8 cellular contexts compared by ENCODE assay signal in genomic region chr3:4503050-4503449, GRCh38. TPM values are rescaled to one million over a fixed set of nuclear protein-coding genes. Genes with fewer than 3 reads are reported as not detected.
A peak's percentile ranks its signal among the peaks of the same experiment; 100 is the strongest.
DNase-seq lines count a peak whose midpoint lies in the region; ATAC-seq, FAIRE-seq and TF ChIP-seq lines count a peak whose summit lies in the region.

No MANE protein-coding gene starts in this region.

- TF ChIP-seq RAD21 in SK-N-SH (IDR thresholded peaks at IDR 0.05; ENCODE audit: low read length) = no peak

- no peaks in the 10 kb centered on the region for H3K79me2 ChIP-seq in SK-N-SH (ENCODE audit: insufficient read depth)

- CTCF ChIA-PET in CD4-positive, alpha-beta T cell (lab: Charles Lee) = interaction anchor here (0.8 to 0.9 kb wide), 2 partner anchors 9 to 16 kb away, joined by 3 read pairs; partner anchors contain the start of gene ITPR1
- CTCF ChIA-PET in SK-N-SH (lab: Yijun Ruan, JAX) = interaction anchor here (0.8 to 1.2 kb wide), 2 partner anchors 9 to 152 kb away, joined by 3 to 4 read pairs; no protein-coding TSS in a partner anchor

- peaks cover 14% of the 10 kb centered on the region for H3K36me3 Mint-ChIP-seq in CD4-positive, alpha-beta T cell (ENCODE audit: low read depth)
- H3K36me3 Mint-ChIP-seq in activated naive CD8-positive, alpha-beta T cell treated with anti-CD3 and anti-CD28 coated beads for 36 hours = peaks cover 15% of the 10 kb centered on the region

- H3K36me3 ChIP-seq in SK-N-SH (replicated peaks in 1 of 2; ENCODE audit: control insufficient read depth in 1 of 2, insufficient read depth in 2 of 2, low read length in 1 of 2) = peaks cover 0 to 4% of the 10 kb centered on the region in 2 experiments
- no peaks in the 10 kb centered on the region for H3K36me3 ChIP-seq in pancreas

- H3K27me3 ChIP-seq in CD4-positive, alpha-beta T cell (ENCODE audit: control insufficient read depth, insufficient read depth, low read length) = no peaks in the 10 kb centered on the region
- H3K27me3 ChIP-seq in SK-N-SH (ENCODE audit: insufficient read depth) (no peaks in the 10 kb centered on the region), pancreas (no peaks in the 10 kb centered on the region)

- POLR2A ChIA-PET in CD4-positive, alpha-beta T cell (lab: Charles Lee) = interaction anchor here (7.0 kb wide), 1 partner anchor 9 kb away, joined by 87 read pairs; the partner anchor contains the start of gene ITPR1
- POLR2A ChIA-PET in SK-N-SH (lab: Yijun Ruan, JAX) = interaction anchor here (6.8 kb wide), 1 partner anchor 10 kb away, joined by 49 read pairs; the partner anchor contains the start of gene ITPR1

- FAIRE-seq in pancreas (lab: Jason Lieb, UNC) = no peak

- no peaks in the 10 kb centered on the region for H3K9me3 ChIP-seq in CD4-positive, alpha-beta T cell (ENCODE audit: control insufficient read depth, low read length)
- H3K9me3 ChIP-seq in SK-N-SH (no peaks in the 10 kb centered on the region), pancreas (no peaks in the 10 kb centered on the region)

- no peak for TF ChIP-seq CTCF in CD4-positive, alpha-beta T cell (IDR thresholded peaks at IDR 0.05)
- no peak for TF ChIP-seq CTCF in SK-N-SH (IDR thresholded peaks at IDR 0.05)
- no peak for TF ChIP-seq CTCF in pancreas (IDR thresholded peaks at IDR 0.05)

- no peak for TF ChIP-seq EP300 in SK-N-SH (IDR thresholded peaks at IDR 0.05; ENCODE audit: borderline replicate concordance in 1 of 2, low read depth in 1 of 2, low read length in 1 of 2)

- no peak for DNase-seq in CD4-positive, alpha-beta T cell
- no peak for DNase-seq in activated naive CD8-positive, alpha-beta T cell treated with anti-CD3 and anti-CD28 coated beads for 36 hours
- no peak for DNase-seq in NCI-H1105 treated with DMSO at 0.1 percent for 48 hours (lab: John Stamatoyannopoulos, UW)
- no peak for DNase-seq in SK-N-SH
- DNase-seq in pancreas = no peak
- DNase-seq in middle frontal gyrus (ENCODE audit: extremely low spot score, low spot score) = no peak

- H3K4me3 Mint-ChIP-seq in CD4-positive, alpha-beta T cell = no peak overlapping the region
- H3K4me3 Mint-ChIP-seq in activated naive CD8-positive, alpha-beta T cell treated with anti-CD3 and anti-CD28 coated beads for 36 hours = no peak overlapping the region

- intact Hi-C loops in CD4-positive, alpha-beta T cell (cut with DNase I, micrococcal nuclease) = no loop called here
- intact Hi-C loops in pancreas (cut with DNase I) = no loop called here

- no peak overlapping the region for H3K4me2 ChIP-seq in SK-N-SH

- no peak overlapping the region for H2AFZ ChIP-seq in SK-N-SH (ENCODE audit: low read depth)

- 86% methylated on average over 5 of the region's 5 CpGs for WGBS in SK-N-SH (ENCODE audit: low lambda C conversion rate)
- 65 to 77% methylated on average over 5 of the region's 5 CpGs for WGBS in pancreas, 2 donors

- H3F3A ChIP-seq in SK-N-SH (replicated peaks; ENCODE audit: insufficient read depth) = no peaks in the 10 kb centered on the region

- no peak overlapping the region for H3K27ac ChIP-seq in CD4-positive, alpha-beta T cell (ENCODE audit: low read depth, low read length)
- H3K27ac ChIP-seq in SK-N-SH (ENCODE audit: low read depth in 2 of 2, low read length in 1 of 2) (peak overlapping the region in 1 of 2 experiments; percentile 89; a peak in 2 of 4 replicates), pancreas (no peak overlapping the region)

- H3K27me3 Mint-ChIP-seq in CD4-positive, alpha-beta T cell = no peaks in the 10 kb centered on the region
- no peaks in the 10 kb centered on the region for H3K27me3 Mint-ChIP-seq in activated naive CD8-positive, alpha-beta T cell treated with anti-CD3 and anti-CD28 coated beads for 36 hours

- no peaks in the 10 kb centered on the region for H3K9me2 ChIP-seq in SK-N-SH

- H3K27ac Mint-ChIP-seq in CD4-positive, alpha-beta T cell = peak overlapping the region; percentile 82
- peak overlapping the region; percentile 92 for H3K27ac Mint-ChIP-seq in activated naive CD8-positive, alpha-beta T cell treated with anti-CD3 and anti-CD28 coated beads for 36 hours

- no peak for ATAC-seq in CD4-positive, alpha-beta T cell (ENCODE audit: poor library complexity)
- peak; percentile 53 for ATAC-seq in GM19372 (IDR thresholded peaks at IDR 0.05; ENCODE audit: low read depth, unreplicated experiment)
- peak; percentile 56 for ATAC-seq in HG03045 (IDR thresholded peaks at IDR 0.05; ENCODE audit: unreplicated experiment)
- ATAC-seq in pancreas = no peak

- peaks cover 42% of the 10 kb centered on the region for H3K4me1 Mint-ChIP-seq in CD4-positive, alpha-beta T cell (ENCODE audit: low read depth)
- peaks cover 51% of the 10 kb centered on the region for H3K4me1 Mint-ChIP-seq in activated naive CD8-positive, alpha-beta T cell treated with anti-CD3 and anti-CD28 coated beads for 36 hours

- H4K20me1 ChIP-seq in SK-N-SH (ENCODE audit: insufficient read depth) = no peaks in the 10 kb centered on the region

- H3K9me3 Mint-ChIP-seq in CD4-positive, alpha-beta T cell = no peaks in the 10 kb centered on the region
- H3K9me3 Mint-ChIP-seq in activated naive CD8-positive, alpha-beta T cell treated with anti-CD3 and anti-CD28 coated beads for 36 hours = no peaks in the 10 kb centered on the region

- no peak overlapping the region for H3K9ac ChIP-seq in SK-N-SH

- peaks cover 9 to 47% of the 10 kb centered on the region in 2 experiments; a peak in 2 of 4 replicates for H3K4me1 ChIP-seq in SK-N-SH (ENCODE audit: control insufficient read depth in 1 of 2, insufficient read depth in 2 of 2, low read depth in 1 of 2, low read length in 1 of 2)
- peaks cover 0 to 5% (median 0%) of the 10 kb centered on the region in 3 donors for H3K4me1 ChIP-seq in pancreas

- H3K4me3 ChIP-seq in SK-N-SH (ENCODE audit: low read depth in 2 of 2, low read length in 1 of 2) (no peak overlapping the region), pancreas (no peak overlapping the region)

TF ChIP-seq in SK-N-SH, 30 proteins besides CTCF, POLR2A, EP300 and RAD21 (continues in another document):
- TF ChIP-seq, protein P1, sequence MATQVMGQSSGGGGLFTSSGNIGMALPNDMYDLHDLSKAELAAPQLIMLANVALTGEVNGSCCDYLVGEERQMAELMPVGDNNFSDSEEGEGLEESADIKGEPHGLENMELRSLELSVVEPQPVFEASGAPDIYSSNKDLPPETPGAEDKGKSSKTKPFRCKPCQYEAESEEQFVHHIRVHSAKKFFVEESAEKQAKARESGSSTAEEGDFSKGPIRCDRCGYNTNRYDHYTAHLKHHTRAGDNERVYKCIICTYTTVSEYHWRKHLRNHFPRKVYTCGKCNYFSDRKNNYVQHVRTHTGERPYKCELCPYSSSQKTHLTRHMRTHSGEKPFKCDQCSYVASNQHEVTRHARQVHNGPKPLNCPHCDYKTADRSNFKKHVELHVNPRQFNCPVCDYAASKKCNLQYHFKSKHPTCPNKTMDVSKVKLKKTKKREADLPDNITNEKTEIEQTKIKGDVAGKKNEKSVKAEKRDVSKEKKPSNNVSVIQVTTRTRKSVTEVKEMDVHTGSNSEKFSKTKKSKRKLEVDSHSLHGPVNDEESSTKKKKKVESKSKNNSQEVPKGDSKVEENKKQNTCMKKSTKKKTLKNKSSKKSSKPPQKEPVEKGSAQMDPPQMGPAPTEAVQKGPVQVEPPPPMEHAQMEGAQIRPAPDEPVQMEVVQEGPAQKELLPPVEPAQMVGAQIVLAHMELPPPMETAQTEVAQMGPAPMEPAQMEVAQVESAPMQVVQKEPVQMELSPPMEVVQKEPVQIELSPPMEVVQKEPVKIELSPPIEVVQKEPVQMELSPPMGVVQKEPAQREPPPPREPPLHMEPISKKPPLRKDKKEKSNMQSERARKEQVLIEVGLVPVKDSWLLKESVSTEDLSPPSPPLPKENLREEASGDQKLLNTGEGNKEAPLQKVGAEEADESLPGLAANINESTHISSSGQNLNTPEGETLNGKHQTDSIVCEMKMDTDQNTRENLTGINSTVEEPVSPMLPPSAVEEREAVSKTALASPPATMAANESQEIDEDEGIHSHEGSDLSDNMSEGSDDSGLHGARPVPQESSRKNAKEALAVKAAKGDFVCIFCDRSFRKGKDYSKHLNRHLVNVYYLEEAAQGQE (IDR thresholded peaks at IDR 0.05; ENCODE audit: low read depth, low read length) = no peak
- TF ChIP-seq TAF1 (IDR thresholded peaks at IDR 0.05; ENCODE audit: borderline replicate concordance, low read depth, low read length) (no peak), RFX5 (IDR thresholded peaks at IDR 0.05; ENCODE audit: low read length) (no peak), RCOR1 (IDR thresholded peaks at IDR 0.05; ENCODE audit: low read length) (no peak), RXRA (IDR thresholded peaks at IDR 0.05; ENCODE audit: borderline replicate concordance, low read depth) (no peak), GATA2 (CRISPR knock-in tag; IDR thresholded peaks at IDR 0.05) (no peak), PBX3 (IDR thresholded peaks at IDR 0.05) (no peak), NRF1 (IDR thresholded peaks at IDR 0.05; ENCODE audit: low read depth, low read length) (no peak), FOXM1 (IDR thresholded peaks at IDR 0.05; ENCODE audit: low read depth) (no peak), JUND (IDR thresholded peaks at IDR 0.05) (no peak), NFIC (IDR thresholded peaks at IDR 0.05; ENCODE audit: borderline replicate concordance) (no peak), ELF1 (IDR thresholded peaks at IDR 0.05) (no peak)

RNA-seq across cellular contexts. Expression of gene ITPR1, which starts 9.9 kb away (rescaled TPM):
- total RNA-seq in CD4-positive, alpha-beta T cell = 10 to 100 TPM; 57.6 to 59.9 TPM
- 10 to 100 TPM; 58.4 to 59.5 TPM for total RNA-seq in activated naive CD8-positive, alpha-beta T cell treated with anti-CD3 and anti-CD28 coated beads for 36 hours
- polyA plus RNA-seq in SK-N-SH (2012; rRNA removed) (5.9 and 8.0 TPM in 2 replicates), pancreas (1 to 10 TPM; 4.5 to 9.3 TPM)
- polyA plus RNA-seq in SK-N-SH (2012; cell fraction: cytosol; rRNA removed) = 7.1 and 7.3 TPM in 2 replicates
- 6.9 and 14.0 TPM in 2 replicates for polyA plus RNA-seq in SK-N-SH (2012; cell fraction: nucleus; rRNA removed)
- 10 to 100 TPM in 4 of 6 donors, 1 to 10 TPM in 2; 8.0 to 19.1 (median 11.1) TPM for total RNA-seq in pancreas

RNA-seq across cellular contexts. Expression of gene SUMF1, which starts 36.0 kb away (rescaled TPM):
- 1 to 10 TPM; 7.0 to 8.1 TPM for total RNA-seq in CD4-positive, alpha-beta T cell
- total RNA-seq in activated naive CD8-positive, alpha-beta T cell treated with anti-CD3 and anti-CD28 coated beads for 36 hours = 1 to 10 TPM; 6.3 to 7.1 TPM
- polyA plus RNA-seq in SK-N-SH (2012; rRNA removed) (56.9 and 74.9 TPM in 2 replicates), pancreas (10 to 100 TPM in 1 of 2 donors, 1 to 10 TPM in 1; 7.1 to 15.5 TPM)
- polyA plus RNA-seq in SK-N-SH (2012; cell fraction: cytosol; rRNA removed) = 64.7 and 74.9 TPM in 2 replicates
- polyA plus RNA-seq in SK-N-SH (2012; cell fraction: nucleus; rRNA removed) = 37.0 and 45.0 TPM in 2 replicates
- total RNA-seq in pancreas = 10 to 100 TPM; 10.3 to 25.8 (median 12.6) TPM

Comparison
In these comparisons a context has a peak if more than half of its experiments do, and no peak if none do; other contexts are left out.
1. ATAC-seq: peak in GM19372 (single experiment) and HG03045 (single experiment); none in CD4-positive, alpha-beta T cell (single experiment) and pancreas (0 of 4).